In genomic region chr20:61692476-61692875, GRCh38 we compare ENCODE assay signal across 21 cellular contexts.
A peak's percentile ranks its signal among the peaks of the same experiment; 100 is the strongest.
DNase-seq lines count a peak whose midpoint lies in the region; ATAC-seq and TF ChIP-seq lines count a peak whose summit lies in the region.
"Had no signal": no experiment of that assay in that cellular context is flagged by ENCODE, and none has a peak within 500 bp of the region (broad histone marks: within the 10 kb centered on the region; RNA-seq: fewer than 3 reads in every experiment).

No MANE protein-coding gene starts in this region.

- no peak overlapping the region for H2AFZ ChIP-seq in SK-N-SH (ENCODE audit: low read depth)
- H2AFZ ChIP-seq in osteoblast (ENCODE audit: low read length): no peak overlapping the region
- H2AFZ ChIP-seq: GM23338 had no signal

- TF ChIP-seq CTCF in SK-N-SH (IDR thresholded peaks at IDR 0.05) (no peak), brain (conservative IDR thresholded peaks at IDR 0.05) (no peak), osteoblast (IDR thresholded peaks at IDR 0.05; ENCODE audit: extremely low read depth, low read depth, low read length) (no peak)

- no peak overlapping the region for H3K9ac ChIP-seq in SK-N-SH

- H3K4me1 ChIP-seq in SK-N-SH (ENCODE audit: control insufficient read depth in 1 of 2, insufficient read depth in 2 of 2, low read depth in 1 of 2, low read length in 1 of 2): peaks cover 0 to 9% of the 10 kb centered on the region in 2 experiments; a peak in 2 of 4 replicates
- H3K4me1 ChIP-seq in osteoblast (ENCODE audit: insufficient read depth, low read length): no peaks in the 10 kb centered on the region
- H3K4me1 ChIP-seq: BE2C had no signal

- peak overlapping the region in 4 of 5 experiments; percentile 73 to 89 (median 78) for H3K27ac Mint-ChIP-seq in brain
- H3K27ac Mint-ChIP-seq: CD4-positive, alpha-beta memory T cell; GM23338; H9; HFFc6 had no signal

- H3K4me3 ChIP-seq in SK-N-SH (ENCODE audit: low read depth in 2 of 2, low read length in 1 of 2) (no peak overlapping the region), osteoblast (ENCODE audit: insufficient read depth, low read length) (no peak overlapping the region)
- H3K4me3 ChIP-seq: GM12878, GM23338 had no signal

- 13% methylated on average over 6 of the region's 6 CpGs for WGBS in SK-N-SH (ENCODE audit: low lambda C conversion rate)

- no peak overlapping the region for H3K27ac ChIP-seq in SK-N-SH (ENCODE audit: low read depth in 2 of 2, low read length in 1 of 2)
- H3K27ac ChIP-seq in osteoblast (ENCODE audit: low read depth, low read length): no peak overlapping the region
- H3K27ac ChIP-seq: 22Rv1 had no signal

- no peak for TF ChIP-seq EP300 in SK-N-SH (IDR thresholded peaks at IDR 0.05; ENCODE audit: borderline replicate concordance in 1 of 2, low read depth in 1 of 2, low read length in 1 of 2)

- no peaks in the 10 kb centered on the region for H3K36me3 Mint-ChIP-seq in brain
- H3K36me3 Mint-ChIP-seq: CD4-positive, alpha-beta memory T cell had no signal

- no peaks in the 10 kb centered on the region for H3F3A ChIP-seq in SK-N-SH (replicated peaks; ENCODE audit: insufficient read depth)

- no peaks in the 10 kb centered on the region for H3K79me2 ChIP-seq in SK-N-SH (ENCODE audit: insufficient read depth)
- H3K79me2 ChIP-seq in osteoblast (ENCODE audit: insufficient read depth, low read length): no peaks in the 10 kb centered on the region

- ATAC-seq in SK-N-SH treated with all-trans-retinoic acid at 6 μM for 48 hours: no peak
- ATAC-seq: GM12878, GM23338, HCT116 had no signal

- no peak overlapping the region for H3K4me2 ChIP-seq in SK-N-SH
- H3K4me2 ChIP-seq in osteoblast (ENCODE audit: insufficient read depth, low read length): no peak overlapping the region
- H3K4me2 ChIP-seq: GM23338 had no signal

- POLR2A ChIA-PET in SK-N-SH (lab: Yijun Ruan, JAX): no interaction called here

- no peaks in the 10 kb centered on the region for H3K9me2 ChIP-seq in SK-N-SH

- H3K27me3 Mint-ChIP-seq in brain: peaks cover 5% of the 10 kb centered on the region

- H3K27me3 ChIP-seq in SK-N-SH (ENCODE audit: insufficient read depth) (no peaks in the 10 kb centered on the region), osteoblast (ENCODE audit: insufficient read depth, low read length) (no peaks in the 10 kb centered on the region)
- H3K27me3 ChIP-seq: BE2C had no signal

- TF ChIP-seq RAD21 in SK-N-SH (IDR thresholded peaks at IDR 0.05; ENCODE audit: low read length): no peak

- DNase-seq in SK-N-SH: peak; percentile 57
- peak; percentile 35 for DNase-seq in osteoblast (ENCODE audit: insufficient read length, low spot score, missing footprints)
- DNase-seq in SKM-1 (lab: John Stamatoyannopoulos, UW; ENCODE audit: unreplicated experiment): no peak
- no peak for DNase-seq in stimulated activated naive CD4-positive, alpha-beta T cell (lab: John Stamatoyannopoulos, UW)
- DNase-seq in NCI-H2081 treated with DMSO at 0.1 percent for 48 hours (lab: John Stamatoyannopoulos, UW): no peak
- DNase-seq: AML-193; BE2C; C1 segment of cervical spinal cord; Calu3; CD4-positive, alpha-beta memory T cell; COR-L47; DMS53; DMS79 treated with DMSO at 0.1 percent for 48 hours; H9; HFFc6 had no signal

- H4K20me1 ChIP-seq in SK-N-SH (ENCODE audit: insufficient read depth): no peaks in the 10 kb centered on the region
- H4K20me1 ChIP-seq in osteoblast (ENCODE audit: insufficient read depth, low read length): no peaks in the 10 kb centered on the region

- H3K4me1 Mint-ChIP-seq in brain: peaks cover 53% of the 10 kb centered on the region
- H3K4me1 Mint-ChIP-seq: CD4-positive, alpha-beta memory T cell; GM23338 had no signal

- H3K36me3 ChIP-seq in SK-N-SH (replicated peaks in 1 of 2; ENCODE audit: control insufficient read depth in 1 of 2, insufficient read depth in 2 of 2, low read length in 1 of 2) (no peaks in the 10 kb centered on the region), osteoblast (ENCODE audit: insufficient read depth, low read length) (no peaks in the 10 kb centered on the region)
- H3K36me3 ChIP-seq: BE2C had no signal

- H3K9me3 ChIP-seq in SK-N-SH (no peaks in the 10 kb centered on the region), osteoblast (ENCODE audit: low read depth, low read length) (no peaks in the 10 kb centered on the region)
- H3K9me3 ChIP-seq: BE2C had no signal

- H3K9me3 Mint-ChIP-seq in brain: peaks cover 0 to 4% (median 0%) of the 10 kb centered on the region in 5 experiments
- H3K9me3 Mint-ChIP-seq: GM23338 had no signal

- CTCF ChIA-PET in SK-N-SH (lab: Yijun Ruan, JAX): no interaction called here

- H3K4me3 Mint-ChIP-seq in brain: no peak overlapping the region
- H3K4me3 Mint-ChIP-seq: CD4-positive, alpha-beta memory T cell; GM23338; H9; HFFc6 had no signal

TF ChIP-seq in SK-N-SH, 30 proteins besides CTCF, POLR2A, EP300 and RAD21:
- no peak for TF ChIP-seq FOXJ3 (CRISPR knock-in tag; IDR thresholded peaks at IDR 0.05)
- TF ChIP-seq IRF3 (IDR thresholded peaks at IDR 0.05; ENCODE audit: low read depth, low read length): no peak
- TF ChIP-seq SIN3A (IDR thresholded peaks at IDR 0.05; ENCODE audit: borderline replicate concordance, low read depth, low read length): no peak
- TF ChIP-seq NRF1 (IDR thresholded peaks at IDR 0.05; ENCODE audit: low read depth, low read length): no peak
- no peak for TF ChIP-seq PBX3 (IDR thresholded peaks at IDR 0.05)
- no peak for TF ChIP-seq MAX (IDR thresholded peaks at IDR 0.05; ENCODE audit: low read depth)
- no peak for TF ChIP-seq EZH2phosphoT487 (IDR thresholded peaks at IDR 0.05; ENCODE audit: borderline replicate concordance, low read depth)
- no peak for TF ChIP-seq POLR2AphosphoS5 (IDR thresholded peaks at IDR 0.05; ENCODE audit: low read depth, low read length)
- TF ChIP-seq TCF12 (IDR thresholded peaks at IDR 0.05): no peak
- TF ChIP-seq GABPA (IDR thresholded peaks at IDR 0.05; ENCODE audit: low read depth): no peak
- TF ChIP-seq ELF1 (IDR thresholded peaks at IDR 0.05): no peak

TF ChIP-seq in SK-N-SH treated with all-trans-retinoic acid at 6 μM for 48 hours, 23 proteins besides CTCF, POLR2A, EP300 and RAD21:
- TF ChIP-seq PATZ1 (CRISPR knock-in tag; IDR thresholded peaks at IDR 0.05; ENCODE audit: borderline replicate concordance) (no peak), ZNF8 (CRISPR knock-in tag; IDR thresholded peaks at IDR 0.05) (no peak), ESRRG (CRISPR knock-in tag; IDR thresholded peaks at IDR 0.05) (no peak), SNAI2 (CRISPR knock-in tag; IDR thresholded peaks at IDR 0.05) (no peak), ISL1 (CRISPR knock-in tag; IDR thresholded peaks at IDR 0.05) (no peak), ZFP3 (CRISPR knock-in tag; IDR thresholded peaks at IDR 0.05) (no peak), CREB5 (CRISPR knock-in tag; IDR thresholded peaks at IDR 0.05; ENCODE audit: low read depth) (no peak), TOX (CRISPR knock-in tag; IDR thresholded peaks at IDR 0.05; ENCODE audit: borderline replicate concordance) (no peak), PPARA (CRISPR knock-in tag; IDR thresholded peaks at IDR 0.05; ENCODE audit: borderline replicate concordance) (no peak), ZFP30 (CRISPR knock-in tag; IDR thresholded peaks at IDR 0.05) (no peak), CSDC2 (CRISPR knock-in tag; IDR thresholded peaks at IDR 0.05) (no peak), GLIS3 (CRISPR knock-in tag; IDR thresholded peaks at IDR 0.05) (no peak)

Comparison
In these comparisons a context has a peak if more than half of its experiments do, and no peak if none do; other contexts are left out.
1. DNase-seq: peak in SK-N-SH (single experiment) and osteoblast (single experiment); none in SKM-1 (single experiment), stimulated activated naive CD4-positive, alpha-beta T cell (0 of 6) and NCI-H2081 treated with DMSO at 0.1 percent for 48 hours (single experiment).